5 cellular contexts compared by ENCODE assay signal in the genomic region with DNA sequence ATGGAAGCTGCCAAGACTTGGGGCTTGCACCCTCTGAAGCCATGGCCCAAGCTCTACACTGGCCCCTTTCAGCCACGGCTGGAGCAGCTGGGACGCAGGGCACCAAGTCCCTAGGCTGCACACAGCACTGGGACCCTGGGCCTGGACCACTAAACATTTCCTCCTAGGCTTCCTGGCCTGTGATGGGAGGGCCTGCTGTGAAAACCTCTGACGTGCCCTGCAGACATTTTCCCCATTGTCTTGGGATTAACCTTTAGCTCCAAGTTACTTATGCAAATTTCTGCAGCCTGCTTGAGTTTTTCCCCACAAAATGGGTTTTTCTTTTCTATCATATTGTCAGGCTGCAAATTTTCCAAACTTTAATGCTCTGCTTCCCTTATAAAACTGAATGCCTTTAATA.
A peak's percentile ranks its signal among the peaks of the same experiment; 100 is the strongest.
DNase-seq lines count a peak whose midpoint lies in the region; TF ChIP-seq lines count a peak whose summit lies in the region.
"Not testable (repeated sequence)": the region's sequence is repeated elsewhere in the genome, so short reads cannot be mapped to it uniquely, and the experiment has no call there.

No MANE protein-coding gene starts in this region.

- H3K79me1 ChIP-seq in mesendoderm (ENCODE audit: low read length); neuronal stem cell (ENCODE audit: low read depth, low read length): not testable (repeated sequence)

- H3K4me3 Mint-ChIP-seq in endodermal cell: not testable (repeated sequence)

- peaks cover 30% of the 10 kb centered on the region for H3K36me3 Mint-ChIP-seq in endodermal cell (ENCODE audit: low read depth)

- H2BK120ac ChIP-seq in mesendoderm (ENCODE audit: low read depth, low read length); neuronal stem cell (ENCODE audit: low read depth, low read length): not testable (repeated sequence)

- H4K8ac ChIP-seq in mesendoderm (ENCODE audit: low read depth, low read length); neuronal stem cell (ENCODE audit: low read depth, low read length): not testable (repeated sequence)

- H3K4me3 ChIP-seq in HAP-1; NT2/D1 (ENCODE audit: insufficient read length, low read depth); endodermal cell (ENCODE audit: low read length); mesendoderm (ENCODE audit: low read length); neuronal stem cell (ENCODE audit: low read length in 2 of 2): not testable (repeated sequence)

- not testable (repeated sequence) for H3K4me2 ChIP-seq in mesendoderm (ENCODE audit: low read length); neuronal stem cell (ENCODE audit: insufficient read depth, low read length, poor library complexity, severe bottlenecking)

- not testable (repeated sequence) for H2AK5ac ChIP-seq in mesendoderm (ENCODE audit: low read length); neuronal stem cell (ENCODE audit: low read depth, low read length)

- TF ChIP-seq CTCF in endodermal cell (conservative IDR thresholded peaks at IDR 0.05): not testable (repeated sequence)

- H3K56ac ChIP-seq in mesendoderm (ENCODE audit: low read length): not testable (repeated sequence)

- H3K4ac ChIP-seq in mesendoderm (ENCODE audit: low read depth, low read length); neuronal stem cell (ENCODE audit: low read length): not testable (repeated sequence)

- H2AFZ ChIP-seq in neuronal stem cell (ENCODE audit: low read length): not testable (repeated sequence)

- H3K27ac ChIP-seq in endodermal cell (ENCODE audit: low read depth, low read length); mesendoderm (ENCODE audit: low read depth, low read length); neuronal stem cell (replicated peaks; ENCODE audit: low read length): not testable (repeated sequence)

- not testable (repeated sequence) for H3K79me2 ChIP-seq in mesendoderm (ENCODE audit: control insufficient read depth, insufficient read depth, low read length)

- peaks cover 31% of the 10 kb centered on the region for H3K4me1 Mint-ChIP-seq in endodermal cell

- in situ Hi-C loops in HAP-1 (cut with MboI; ENCODE audit: low sequenced_read_pairs): not testable (repeated sequence)

- H3K9ac ChIP-seq in NT2/D1 (ENCODE audit: insufficient read length, low read depth); endodermal cell (ENCODE audit: extremely low read depth, low read length, poor library complexity, severe bottlenecking); mesendoderm (ENCODE audit: low read length); neuronal stem cell (ENCODE audit: low read depth, low read length, poor library complexity): not testable (repeated sequence)

- WGBS in endodermal cell (ENCODE audit: insufficient coverage in 1 of 2, insufficient read length in 1 of 2), 2 experiments: 65 to 79% methylated on average over 2 to 3 of the region's 3 CpGs
- WGBS in mesendoderm (ENCODE audit: extremely low coverage, insufficient coverage, low lambda C conversion rate): no CpG with 5 or more reads among the region's 3 CpGs
- WGBS in neuronal stem cell (ENCODE audit: extremely low coverage in 2 of 2, insufficient read length in 2 of 2, insufficient replicate concordance in 1 of 2), 2 donors: no CpG with 5 or more reads among the region's 3 CpGs

- not testable (repeated sequence) for H3K18ac ChIP-seq in mesendoderm (ENCODE audit: low read length)
- H3K18ac ChIP-seq in neuronal stem cell (ENCODE audit: low read length): peak overlapping the region; percentile 66

- peak; percentile 73 to 77 for DNase-seq in HAP-1 (ENCODE audit: low spot score in 2 of 2)
- DNase-seq in NT2/D1 (ENCODE audit: low read depth, low spot score): peak; percentile 46
- DNase-seq in endodermal cell: peak; percentile 52
- DNase-seq in mesendoderm: peak; percentile 65
- DNase-seq in neuronal stem cell (ENCODE audit: low spot score): not testable (repeated sequence)

- H3K9me3 ChIP-seq in HAP-1 (peaks cover 23% of the 10 kb centered on the region), NT2/D1 (ENCODE audit: insufficient read depth, low read length) (peaks cover 43% of the 10 kb centered on the region), endodermal cell (ENCODE audit: control insufficient read depth, low read length) (peaks cover 34% of the 10 kb centered on the region)
- not testable (repeated sequence) for H3K9me3 ChIP-seq in neuronal stem cell (replicated peaks in 1 of 2; ENCODE audit: control insufficient read depth in 2 of 2, insufficient read depth in 1 of 2, low read depth in 1 of 2, low read length in 2 of 2)

- H3K4me1 ChIP-seq in HAP-1: peaks cover 44% of the 10 kb centered on the region
- H3K4me1 ChIP-seq in NT2/D1 (ENCODE audit: insufficient read depth, insufficient read length); endodermal cell (ENCODE audit: control insufficient read depth, insufficient read depth, low read length); mesendoderm (ENCODE audit: control insufficient read depth, low read depth, low read length); neuronal stem cell (ENCODE audit: control insufficient read depth in 2 of 2, insufficient read depth in 1 of 2, low read depth in 1 of 2, low read length in 2 of 2): not testable (repeated sequence)

- H2BK5ac ChIP-seq in mesendoderm (ENCODE audit: low read length); neuronal stem cell (ENCODE audit: low read length): not testable (repeated sequence)

- not testable (repeated sequence) for H3K27me3 Mint-ChIP-seq in endodermal cell (ENCODE audit: insufficient read depth)

- H2BK15ac ChIP-seq in mesendoderm (replicated peaks; ENCODE audit: low read depth); neuronal stem cell (ENCODE audit: low read length): not testable (repeated sequence)

- H3K9me3 Mint-ChIP-seq in endodermal cell: peaks cover 45% of the 10 kb centered on the region

- not testable (repeated sequence) for H3K27me3 ChIP-seq in HAP-1 (ENCODE audit: low read depth); NT2/D1 (ENCODE audit: insufficient read depth, insufficient read length); endodermal cell (ENCODE audit: control insufficient read depth, insufficient read depth, low read length, poor library complexity, severe bottlenecking); mesendoderm (ENCODE audit: insufficient read depth, low read length, poor library complexity); neuronal stem cell (ENCODE audit: control insufficient read depth in 3 of 3, insufficient read depth in 3 of 3, low read depth in 1 of 3, low read length in 3 of 3)

- H3K14ac ChIP-seq in neuronal stem cell (ENCODE audit: low read length): not testable (repeated sequence)

- not testable (repeated sequence) for H3K27ac Mint-ChIP-seq in endodermal cell

- H4K5ac ChIP-seq in mesendoderm (ENCODE audit: low read length): not testable (repeated sequence)

- H3K36me3 ChIP-seq in HAP-1 (replicated peaks); NT2/D1 (ENCODE audit: insufficient read depth, insufficient read length, low read length); endodermal cell (ENCODE audit: control insufficient read depth, insufficient read depth, low read length); mesendoderm (ENCODE audit: control insufficient read depth, insufficient read depth, low read length); neuronal stem cell (replicated peaks in 1 of 2; ENCODE audit: control insufficient read depth in 2 of 2, insufficient read depth in 2 of 2, low read length in 2 of 2): not testable (repeated sequence)

- not testable (repeated sequence) for H4K91ac ChIP-seq in neuronal stem cell (ENCODE audit: low read depth, low read length, poor library complexity)

- not testable (repeated sequence) for H2BK12ac ChIP-seq in neuronal stem cell (ENCODE audit: low read length)

- H3K23ac ChIP-seq in mesendoderm (ENCODE audit: low read length); neuronal stem cell (ENCODE audit: low read depth, low read length, poor library complexity): not testable (repeated sequence)
